2 cellular contexts compared by ENCODE assay signal in genomic region chr3:13881536-13882410, GRCh38.
TF ChIP-seq lines count a peak whose summit lies in the region.

No MANE protein-coding gene starts in this region.

TF ChIP-seq in SK-N-SH, 30 proteins besides CTCF, POLR2A, EP300 and RAD21 (continued from another document):
- no peak for TF ChIP-seq USF1 (IDR thresholded peaks at IDR 0.05; ENCODE audit: borderline replicate concordance, low read depth)
- TF ChIP-seq TEAD4 (IDR thresholded peaks at IDR 0.05; ENCODE audit: borderline replicate concordance, insufficient read depth) = no peak
- no peak for TF ChIP-seq POLR2AphosphoS5 (IDR thresholded peaks at IDR 0.05; ENCODE audit: low read depth, low read length)
- TF ChIP-seq MEF2A (IDR thresholded peaks at IDR 0.05; ENCODE audit: borderline replicate concordance, low read depth) = no peak
- no peak for TF ChIP-seq REST (IDR thresholded peaks at IDR 0.05; ENCODE audit: low read depth, low read length)
- TF ChIP-seq JUND (IDR thresholded peaks at IDR 0.05) = no peak
- no peak for TF ChIP-seq NFIC (IDR thresholded peaks at IDR 0.05; ENCODE audit: borderline replicate concordance)
- no peak for TF ChIP-seq TAF1 (IDR thresholded peaks at IDR 0.05; ENCODE audit: borderline replicate concordance, low read depth, low read length)
- TF ChIP-seq FOXM1 (IDR thresholded peaks at IDR 0.05; ENCODE audit: low read depth) = no peak
- no peak for TF ChIP-seq CHD2 (IDR thresholded peaks at IDR 0.05; ENCODE audit: low read length, partially characterized antibody)
- TF ChIP-seq GATA2 (CRISPR knock-in tag; IDR thresholded peaks at IDR 0.05) = no peak
- TF ChIP-seq YY1 (IDR thresholded peaks at IDR 0.05; ENCODE audit: low read depth) = no peak
- no peak for TF ChIP-seq RCOR1 (IDR thresholded peaks at IDR 0.05; ENCODE audit: low read length)
- no peak for TF ChIP-seq USF2 (IDR thresholded peaks at IDR 0.05; ENCODE audit: borderline replicate concordance, low read depth, low read length)
- TF ChIP-seq ELF1 (IDR thresholded peaks at IDR 0.05) = no peak
- no peak for TF ChIP-seq RFX5 (IDR thresholded peaks at IDR 0.05; ENCODE audit: low read length)
- TF ChIP-seq GABPA (IDR thresholded peaks at IDR 0.05; ENCODE audit: low read depth) = no peak
- no peak for TF ChIP-seq SIN3A (IDR thresholded peaks at IDR 0.05; ENCODE audit: borderline replicate concordance, low read depth, low read length)

TF ChIP-seq in SK-N-SH treated with all-trans-retinoic acid at 6 μM for 48 hours, 23 proteins besides CTCF, POLR2A, EP300 and RAD21 (continued from another document):
- TF ChIP-seq CSRNP3 (CRISPR knock-in tag; IDR thresholded peaks at IDR 0.05) (no peak), PPARA (CRISPR knock-in tag; IDR thresholded peaks at IDR 0.05; ENCODE audit: borderline replicate concordance) (no peak), ESRRG (CRISPR knock-in tag; IDR thresholded peaks at IDR 0.05) (no peak), ZFP3 (CRISPR knock-in tag; IDR thresholded peaks at IDR 0.05) (no peak), ZFP30 (CRISPR knock-in tag; IDR thresholded peaks at IDR 0.05) (no peak), ISL1 (CRISPR knock-in tag; IDR thresholded peaks at IDR 0.05) (no peak), PATZ1 (CRISPR knock-in tag; IDR thresholded peaks at IDR 0.05; ENCODE audit: borderline replicate concordance) (no peak), TCF4 (CRISPR knock-in tag; IDR thresholded peaks at IDR 0.05; ENCODE audit: borderline replicate concordance) (no peak), CSDC2 (CRISPR knock-in tag; IDR thresholded peaks at IDR 0.05) (no peak), ZNF70 (CRISPR knock-in tag; IDR thresholded peaks at IDR 0.05) (no peak), CREB5 (CRISPR knock-in tag; IDR thresholded peaks at IDR 0.05; ENCODE audit: low read depth) (no peak), GLIS3 (CRISPR knock-in tag; IDR thresholded peaks at IDR 0.05) (no peak), ZNF8 (CRISPR knock-in tag; IDR thresholded peaks at IDR 0.05) (no peak), SNAI2 (CRISPR knock-in tag; IDR thresholded peaks at IDR 0.05) (no peak), TSHZ2 (CRISPR knock-in tag; IDR thresholded peaks at IDR 0.05) (no peak)
